Comparison of ENCODE assay signal across 8 cellular contexts in genomic region chr16:67844441-67844840, GRCh38. TPM values are rescaled to one million over a fixed set of nuclear protein-coding genes. Genes with fewer than 3 reads are reported as not detected.
DNase-seq lines count a peak whose midpoint lies in the region; TF ChIP-seq lines count a peak whose summit lies in the region.

No MANE protein-coding gene starts in this region.

- H3K36me3 Mint-ChIP-seq in activated naive CD8-positive, alpha-beta T cell, result no peaks in the 10 kb centered on the region

- peak overlapping the region; percentile 93 for H3K4me3 Mint-ChIP-seq in activated naive CD8-positive, alpha-beta T cell

- no peaks in the 10 kb centered on the region for H3K27me3 Mint-ChIP-seq in activated naive CD8-positive, alpha-beta T cell

- peaks cover 50% of the 10 kb centered on the region for H3K4me1 Mint-ChIP-seq in activated naive CD8-positive, alpha-beta T cell (ENCODE audit: low read depth)

- peak overlapping the region; percentile 22 for H3K27ac ChIP-seq in A673 (ENCODE audit: low read depth, low read length, poor library complexity, severe bottlenecking)

- H3K9me3 Mint-ChIP-seq in activated naive CD8-positive, alpha-beta T cell (ENCODE audit: low read depth), result no peaks in the 10 kb centered on the region

- BruUV-seq in A673 (replicated peaks; lab: Mats Ljungman, UMichigan), result no TSS peak

- no peaks in the 10 kb centered on the region for H3K9me3 ChIP-seq in A673 (ENCODE audit: low read depth, low read length, poor library complexity, severe bottlenecking)

- H3K27me3 ChIP-seq in A673 (replicated peaks; ENCODE audit: insufficient read depth, low read depth, low read length, poor library complexity), result no peaks in the 10 kb centered on the region

- peak overlapping the region; percentile 89 for H3K4me3 ChIP-seq in A673 (ENCODE audit: low read depth, low read length, poor library complexity, severe bottlenecking)
- H3K4me3 ChIP-seq in GM12865 (ENCODE audit: low read depth, low read length), result 0 out of 2 replicates have a peak overlapping the region, but pooled peaks have one; percentile 72

- no peak for TF ChIP-seq CTCF in A673 (conservative IDR thresholded peaks at IDR 0.05; ENCODE audit: low read depth, low read length)
- TF ChIP-seq CTCF in GM12865 (IDR thresholded peaks at IDR 0.05; ENCODE audit: insufficient read depth, low read depth, low read length, missing control alignments), result no peak

- H3K36me3 ChIP-seq in A673 (ENCODE audit: insufficient read depth, low read length, poor library complexity, severe bottlenecking), result no peaks in the 10 kb centered on the region

- POLR2A ChIA-PET in A673 (lab: Charles Lee; ENCODE audit: low non-redundant PET), result no interaction called here

- DNase-seq in A673 (ENCODE audit: low spot score) (no peak), GM12865 (ENCODE audit: low read depth) (no peak), iris pigment epithelial cell (ENCODE audit: low read depth) (peak; percentile 42), NCI-H524 treated with DMSO at 0.1 percent for 48 hours (lab: John Stamatoyannopoulos, UW) (no peak), NCI-H748 treated with DMSO at 0.1 percent for 48 hours (lab: John Stamatoyannopoulos, UW) (no peak), dedifferentiated amniotic fluid mesenchymal stem cell (ENCODE audit: extremely low spot score) (no peak), OCI-M2 (lab: John Stamatoyannopoulos, UW; ENCODE audit: unreplicated experiment) (no peak)

- peak overlapping the region; percentile 92 for H3K27ac Mint-ChIP-seq in activated naive CD8-positive, alpha-beta T cell

- peaks cover 34% of the 10 kb centered on the region for H3K4me1 ChIP-seq in A673 (ENCODE audit: insufficient read depth, low read length, poor library complexity, severe bottlenecking)

- intact Hi-C loops in A673 (cut with micrococcal nuclease; ENCODE audit: unreplicated experiment), result no loop called here

- CTCF ChIA-PET in A673 (lab: Charles Lee), result interaction anchor here (1.9 kb wide), 1 partner anchor 28 kb away, joined by 5 read pairs; no protein-coding TSS in a partner anchor

RNA-seq across cellular contexts. Expression of gene NUTF2, which starts 2.3 kb away (rescaled TPM):
- total RNA-seq in A673 (2021), result 197 and 217 TPM in 2 replicates

RNA-seq across cellular contexts. Expression of gene THAP11, which starts 2.3 kb away (rescaled TPM):
- 46.6 and 48.9 TPM in 2 replicates for total RNA-seq in A673 (2021)

RNA-seq across cellular contexts. Expression of gene CENPT, which starts 3.1 kb away (rescaled TPM):
- total RNA-seq in A673 (2021), result 52.9 and 62.3 TPM in 2 replicates

RNA-seq across cellular contexts. Expression of gene EDC4, which starts 28.4 kb away (rescaled TPM):
- 99.6 and 99.9 TPM in 2 replicates for total RNA-seq in A673 (2021)

RNA-seq across cellular contexts. Expression of gene TSNAXIP1, which starts 37.8 kb away (rescaled TPM):
- 1.0 and 1.6 TPM in 2 replicates for total RNA-seq in A673 (2021)
